ENCODE assay signal across 9 cellular contexts in genomic region chr11:76153609-76153949, GRCh38. TPM values are rescaled to one million over a fixed set of nuclear protein-coding genes. Genes with fewer than 3 reads are reported as not detected.
DNase-seq lines count a peak whose midpoint lies in the region; ATAC-seq, FAIRE-seq and TF ChIP-seq lines count a peak whose summit lies in the region.
"Had no signal": no experiment of that assay in that cellular context is flagged by ENCODE, and none has a peak within 500 bp of the region (broad histone marks: within the 10 kb centered on the region; RNA-seq: fewer than 3 reads in every experiment).

No MANE protein-coding gene starts in this region.

- H3K4me2 ChIP-seq in Karpas-422 (ENCODE audit: low read depth, low read length, poor library complexity, severe bottlenecking), result peak overlapping the region; percentile 64
- no peak overlapping the region for H3K4me2 ChIP-seq in H1 (ENCODE audit: insufficient read depth in 1 of 2, low read depth in 2 of 2, low read length in 2 of 2)

- no peak overlapping the region for H3K4me3 ChIP-seq in Karpas-422 (ENCODE audit: low read length)
- H3K4me3 ChIP-seq in H1 (ENCODE audit: extremely low read depth in 1 of 4, insufficient read depth in 2 of 4, low read depth in 3 of 4, low read length in 4 of 4), result no peak overlapping the region

- H2BK12ac ChIP-seq in H1 (ENCODE audit: low read depth, low read length), result 0 out of 2 replicates have a peak overlapping the region, but pooled peaks have one; percentile 6

- DNase-seq in SIG-M5 treated with dmso at 0.1 percent for 504 hours (lab: John Stamatoyannopoulos, UW; ENCODE audit: unreplicated experiment), result peak; percentile 41
- no peak for DNase-seq in SIG-M5 (lab: John Stamatoyannopoulos, UW)
- DNase-seq in Karpas-422, result no peak
- no peak for DNase-seq in H1 (ENCODE audit: low read depth in 1 of 2, low spot score in 2 of 2)
- peak; percentile 1 for DNase-seq in non-pigmented ciliary epithelial cell (ENCODE audit: low read depth)
- DNase-seq in GM10248 (ENCODE audit: extremely low spot score), result no peak
- no peak for DNase-seq in stimulated activated naive CD4-positive, alpha-beta T cell (lab: John Stamatoyannopoulos, UW)

- H2BK5ac ChIP-seq in H1 (ENCODE audit: low read depth, low read length), result no peak overlapping the region

- no peak overlapping the region for H2BK20ac ChIP-seq in H1 (ENCODE audit: low read length)

- H3K27ac ChIP-seq in Karpas-422 (ENCODE audit: low read length), result no peak overlapping the region
- no peak overlapping the region for H3K27ac ChIP-seq in H1 (ENCODE audit: low read depth, low read length)
- H3K27ac ChIP-seq: 22Rv1 had no signal

- H3K9me2 ChIP-seq in Karpas-422 (replicated peaks; ENCODE audit: insufficient read depth, low read length), result no peaks in the 10 kb centered on the region

- H3K4ac ChIP-seq in H1 (replicated peaks; ENCODE audit: insufficient read length, low read depth, low read length), result no peak overlapping the region

- H3K9ac ChIP-seq in Karpas-422 (ENCODE audit: low read length) (no peak overlapping the region), H1 (replicated peaks in 1 of 4; ENCODE audit: extremely low read depth in 1 of 4, low read depth in 3 of 4, low read length in 3 of 4) (no peak overlapping the region)

- 80% methylated on average over 6 of the region's 6 CpGs; no CpG with 5 or more reads in 1 of the 2 experiments for WGBS in H1 (ENCODE audit: extremely low coverage in 1 of 2, insufficient coverage in 1 of 2, insufficient read length in 1 of 2, insufficient replicate concordance in 2 of 2, low coverage in 1 of 2, low lambda C conversion rate in 2 of 2, missing lambda C conversion rate in 1 of 2), 2 experiments

- TF ChIP-seq CTCF in H1 (IDR thresholded peaks at IDR 0.05; ENCODE audit: control extremely low read depth in 1 of 3, insufficient read depth in 1 of 3, low read depth in 1 of 3, low read length in 3 of 3) (no peak), GM10248 (IDR thresholded peaks at IDR 0.05; ENCODE audit: control extremely low read depth, extremely low read depth, low read depth, missing control alignments) (no peak)

- CTCF ChIA-PET in H1 (lab: Charles Lee; ENCODE audit: partially characterized antibody), result interaction anchor here (1.3 to 3.0 kb wide), 3 partner anchors 12 to 165 kb away, joined by 3 to 42 read pairs (median 6); no protein-coding TSS in a partner anchor
- CTCF ChIA-PET in GM10248 (lab: Yijun Ruan, JAX), result interaction anchor here (1.4 to 3.2 kb wide), 10 partner anchors 10 to 431 kb away, joined by 3 to 70 read pairs (median 15); no protein-coding TSS in a partner anchor

- no peaks in the 10 kb centered on the region for H4K20me1 ChIP-seq in Karpas-422 (ENCODE audit: insufficient read depth, low read depth, low read length)
- H4K20me1 ChIP-seq in H1 (replicated peaks in 1 of 2; ENCODE audit: control insufficient read depth in 1 of 2, insufficient read depth in 2 of 2, low read length in 2 of 2), result no peaks in the 10 kb centered on the region

- H3K79me1 ChIP-seq in H1 (ENCODE audit: low read depth, low read length), result no peaks in the 10 kb centered on the region

- no peaks in the 10 kb centered on the region for H3K27me3 ChIP-seq in Karpas-422 (ENCODE audit: low read length)
- peaks cover 0 to 14% (median 11%) of the 10 kb centered on the region in 4 experiments; a peak in 5 of 7 replicates for H3K27me3 ChIP-seq in H1 (replicated peaks in 1 of 4; ENCODE audit: control insufficient read depth in 3 of 4, extremely low read depth in 1 of 4, insufficient read depth in 3 of 4, low read length in 3 of 4)

- H3K23ac ChIP-seq in H1 (ENCODE audit: insufficient read length), result no peak overlapping the region

- no peak for ATAC-seq in HG02642 (IDR thresholded peaks at IDR 0.05; ENCODE audit: poor library complexity, unreplicated experiment)

- H2AK5ac ChIP-seq in H1 (ENCODE audit: low read depth, low read length), result no peak overlapping the region

- H2BK120ac ChIP-seq in H1 (replicated peaks; ENCODE audit: low read depth, low read length), result no peak overlapping the region

- POLR2A ChIA-PET in H1 (lab: Charles Lee; ENCODE audit: partially characterized antibody) (interaction anchor here (0.6 kb wide), 1 partner anchor 174 kb away, joined by 3 read pairs; no protein-coding TSS in a partner anchor), GM10248 (lab: Yijun Ruan, JAX) (no interaction called here)

- 0 out of 2 replicates have a peak overlapping the region, but pooled peaks have one; percentile 37 for H2BK15ac ChIP-seq in H1 (ENCODE audit: low read length)

- H3K79me2 ChIP-seq in Karpas-422 (ENCODE audit: low read length) (no peaks in the 10 kb centered on the region), H1 (ENCODE audit: control insufficient read depth in 1 of 2, insufficient read depth in 2 of 2, low read length in 2 of 2) (no peaks in the 10 kb centered on the region)

- H3K9me3 ChIP-seq in Karpas-422 (ENCODE audit: low read length), result no peaks in the 10 kb centered on the region
- no peaks in the 10 kb centered on the region for H3K9me3 ChIP-seq in H1 (ENCODE audit: insufficient read depth in 2 of 2, low read depth in 1 of 2, low read length in 1 of 2)

- H3K23me2 ChIP-seq in H1 (ENCODE audit: low read depth, low read length), result no peaks in the 10 kb centered on the region

- H3K18ac ChIP-seq in H1 (ENCODE audit: extremely low read depth, low read length), result no peak overlapping the region

- H2AFZ ChIP-seq in Karpas-422 (ENCODE audit: low read length), result no peak overlapping the region; the same call in 1 of the 2 replicates
- no peak overlapping the region for H2AFZ ChIP-seq in H1 (ENCODE audit: low read length)

- peak overlapping the region; percentile 10 for H4K91ac ChIP-seq in H1 (replicated peaks; ENCODE audit: insufficient read length, low read length)

- H3K36me3 ChIP-seq in Karpas-422 (ENCODE audit: insufficient read depth, low read length) (no peaks in the 10 kb centered on the region), H1 (ENCODE audit: control insufficient read depth in 2 of 4, insufficient read depth in 4 of 4, low read length in 3 of 4) (no peaks in the 10 kb centered on the region)

- H4K5ac ChIP-seq in H1 (ENCODE audit: insufficient read length, low read depth, low read length), result no peak overlapping the region

- H3K14ac ChIP-seq in H1 (ENCODE audit: insufficient read length), result no peak overlapping the region

- no peak for TF ChIP-seq EP300 in H1 (IDR thresholded peaks at IDR 0.05; ENCODE audit: borderline replicate concordance in 1 of 2, low read depth in 2 of 2, low read length in 2 of 2)

- no peak for TF ChIP-seq POLR2A in H1 (IDR thresholded peaks at IDR 0.05; ENCODE audit: control extremely low read depth in 1 of 2, low read depth in 2 of 2, low read length in 2 of 2)

- H4K8ac ChIP-seq in H1 (ENCODE audit: extremely low read depth, insufficient read depth, low read length), result no peak overlapping the region

- no peak for TF ChIP-seq RAD21 in H1 (IDR thresholded peaks at IDR 0.05 in 1 of 2, conservative IDR thresholded peaks at IDR 0.05 in 1 of 2; ENCODE audit: low read depth in 2 of 2, low read length in 2 of 2)

- H3K4me1 ChIP-seq in Karpas-422 (ENCODE audit: low read length) (peaks cover 22% of the 10 kb centered on the region), H1 (replicated peaks in 1 of 4; ENCODE audit: control insufficient read depth in 3 of 4, insufficient read depth in 4 of 4, low read length in 3 of 4) (peaks cover 0 to 3% (median 2%) of the 10 kb centered on the region in 4 experiments; a peak in 2 of 7 replicates)

- no peak for FAIRE-seq in H1 (lab: Jason Lieb, UNC)

- H3K56ac ChIP-seq in H1 (replicated peaks; ENCODE audit: insufficient read length, low read depth, low read length), result no peak overlapping the region

TF ChIP-seq in H1, 55 proteins besides CTCF, POLR2A, EP300 and RAD21 (continues in another document):
- no peak for TF ChIP-seq SIX5 (IDR thresholded peaks at IDR 0.05; ENCODE audit: low read depth, low read length)
- no peak for TF ChIP-seq CBX5 (IDR thresholded peaks at IDR 0.05; ENCODE audit: low read depth, low read length)
- TF ChIP-seq YY1 (IDR thresholded peaks at IDR 0.05; ENCODE audit: low read depth, low read length), result no peak
- no peak for TF ChIP-seq RNF2 (IDR thresholded peaks at IDR 0.05; ENCODE audit: borderline replicate concordance, low read depth, low read length, missing control alignments, poor library complexity, severe bottlenecking)
- TF ChIP-seq CREB1 (IDR thresholded peaks at IDR 0.05), result no peak
- no peak for TF ChIP-seq ASH2L (IDR thresholded peaks at IDR 0.05; ENCODE audit: low read length)
- TF ChIP-seq CEBPB (IDR thresholded peaks at IDR 0.05; ENCODE audit: low read depth, low read length), result no peak
- TF ChIP-seq SP1 (IDR thresholded peaks at IDR 0.05; ENCODE audit: low read depth, low read length), result no peak
- TF ChIP-seq SIRT6 (IDR thresholded peaks at IDR 0.05; ENCODE audit: low read length), result no peak
- no peak for TF ChIP-seq HDAC2 (IDR thresholded peaks at IDR 0.05; ENCODE audit: borderline replicate concordance in 1 of 2, low read depth in 2 of 2, low read length in 2 of 2)
- no peak for TF ChIP-seq E2F6 (IDR thresholded peaks at IDR 0.05)
- no peak for TF ChIP-seq PHF8 (conservative IDR thresholded peaks at IDR 0.05; ENCODE audit: low read depth, low read length)

RNA-seq across cellular contexts. Expression of gene WNT11, which starts 52.7 kb away (rescaled TPM):
- 0.07 and 0.30 TPM in 2 replicates for total RNA-seq in Karpas-422 (2014; rRNA removed; shearing (Covaris generic); ENCODE audit: low replicate concordance)
- 0.45 TPM in 1 of 2 replicates, not detected in the other for total RNA-seq in H1 (2021; fragmentation: NEBNext Ultra II Directional; extraction: Animal tissue kit (Norgen Biotek cat#: 25700))
- 0.11 and 0.22 TPM in 2 replicates for polyA plus RNA-seq in H1 (2011; rRNA removed)
- polyA plus RNA-seq in H1 (2011; cell fraction: cytosol; rRNA removed), result 0.16 TPM
- polyA plus RNA-seq in H1 (2011; cell fraction: nucleus; rRNA removed), result 0.14 TPM
- polyA plus RNA-seq in H1 (2012, experiment 1 of 2), result 0.08 to 0.16 TPM (median 0.09 TPM) in 3 of 4 replicates, not detected in the other
- not detected for polyA plus RNA-seq in H1 (2012, experiment 2 of 2)
- polyA plus RNA-seq in H1 (2013, experiment 1 of 2), result 0.10 TPM
- polyA plus RNA-seq in H1 (2013, experiment 2 of 2), result 0.15 TPM
- not detected in 2 replicates for polyA minus RNA-seq in H1 (2011; rRNA and poly(A)+ RNA removed)
- not detected for polyA minus RNA-seq in H1 (2011; cell fraction: cytosol; rRNA and poly(A)+ RNA removed)
- polyA minus RNA-seq in H1 (2011; cell fraction: nucleus; rRNA and poly(A)+ RNA removed), result not detected

Comparison
In these comparisons a context has a peak if more than half of its experiments do, and no peak if none do; other contexts are left out.
1. DNase-seq: peak in SIG-M5 treated with dmso at 0.1 percent for 504 hours (single experiment) and non-pigmented ciliary epithelial cell (single experiment); none in SIG-M5 (single experiment), Karpas-422 (single experiment), H1 (0 of 2), GM10248 (single experiment) and stimulated activated naive CD4-positive, alpha-beta T cell (0 of 6).